ENCODE assay signal across 8 cellular contexts in genomic region chr3:41716391-41716910, GRCh38.
DNase-seq lines count a peak whose midpoint lies in the region; ATAC-seq and TF ChIP-seq lines count a peak whose summit lies in the region.

No MANE protein-coding gene starts in this region.

- H3K36me3 ChIP-seq in esophagus muscularis mucosa (no peaks in the 10 kb centered on the region), prostate gland (no peaks in the 10 kb centered on the region)

- no peak for TF ChIP-seq POLR2A in esophagus muscularis mucosa (IDR thresholded peaks at IDR 0.05; ENCODE audit: low read depth)
- TF ChIP-seq POLR2A in prostate gland (IDR thresholded peaks at IDR 0.05), result no peak

- H3K27ac ChIP-seq in esophagus muscularis mucosa (replicated peaks in 1 of 4) (no peak overlapping the region), prostate gland (no peak overlapping the region)

- DNase-seq in HCEC 1CT (peak; percentile 27), RKO (ENCODE audit: low spot score) (peak; percentile 6), esophagus muscularis mucosa (ENCODE audit: extremely low spot score) (no peak), prostate gland (ENCODE audit: low spot score) (no peak), NCI-H187 treated with DMSO at 0.1 percent for 48 hours (lab: John Stamatoyannopoulos, UW) (no peak)
- DNase-seq in activated naive CD4-positive, alpha-beta T cell treated with anti-CD3 and anti-CD28 coated beads, Interleukin-2, amount 50 U/mL, for 16 hours, result no peak

- intact Hi-C loops in esophagus muscularis mucosa (cut with DNase I) (loop anchor here (5.0 kb wide), 1 partner anchor 1134 kb away; no protein-coding TSS in a partner anchor), prostate gland (cut with DNase I) (loop anchor here (5.0 to 10.0 kb wide), 3 partner anchors 512 to 1134 kb away; no protein-coding TSS in a partner anchor)

- ATAC-seq in GM21360 (IDR thresholded peaks at IDR 0.05; ENCODE audit: unreplicated experiment) (no peak), HG02588 (IDR thresholded peaks at IDR 0.05; ENCODE audit: unreplicated experiment) (no peak)

- TF ChIP-seq CTCF in esophagus muscularis mucosa (IDR thresholded peaks at IDR 0.05) (peak; percentile 35 to 41 (median 38)), prostate gland (IDR thresholded peaks at IDR 0.05) (peak in 3 of 4 experiments; percentile 28 to 50 (median 44))

- no peak overlapping the region for H3K4me3 ChIP-seq in esophagus muscularis mucosa
- H3K4me3 ChIP-seq in prostate gland, result no peak overlapping the region

- H3K9me3 ChIP-seq in esophagus muscularis mucosa (no peaks in the 10 kb centered on the region), prostate gland (no peaks in the 10 kb centered on the region)

- H3K4me1 ChIP-seq in esophagus muscularis mucosa, result no peaks in the 10 kb centered on the region
- H3K4me1 ChIP-seq in prostate gland (replicated peaks), result no peaks in the 10 kb centered on the region

- 91% methylated on average over 3 of the region's 3 CpGs for WGBS in esophagus muscularis mucosa
- 85% methylated on average over 3 of the region's 3 CpGs for WGBS in prostate gland

- TF ChIP-seq EP300 in esophagus muscularis mucosa (IDR thresholded peaks at IDR 0.05), result no peak

- no peaks in the 10 kb centered on the region for H3K27me3 ChIP-seq in esophagus muscularis mucosa
- H3K27me3 ChIP-seq in prostate gland (replicated peaks; ENCODE audit: insufficient read depth), result no peaks in the 10 kb centered on the region

Comparison
In these comparisons a context has a peak if more than half of its experiments do, and no peak if none do; other contexts are left out.
1. DNase-seq: peak in HCEC 1CT (single experiment) and RKO (single experiment); none in esophagus muscularis mucosa (single experiment), prostate gland (single experiment), activated naive CD4-positive, alpha-beta T cell treated with anti-CD3 and anti-CD28 coated beads, Interleukin-2, amount 50 U/mL, for 16 hours (single experiment) and NCI-H187 treated with DMSO at 0.1 percent for 48 hours (single experiment).